ENCODE assay signal across 3 cellular contexts in genomic region chr18:33194793-33195192, GRCh38.
"Had no signal": no experiment of that assay in that cellular context is flagged by ENCODE, and none has a peak within 500 bp of the region (broad histone marks: within the 10 kb centered on the region; RNA-seq: fewer than 3 reads in every experiment).

No MANE protein-coding gene starts in this region.

- ATAC-seq: GM12878 had no signal

- DNase-seq: GDM1, GF-D8 had no signal

- H3K4me3 ChIP-seq: GM12878 had no signal
